Comparison of ENCODE assay signal across 9 cellular contexts in the genomic region with DNA sequence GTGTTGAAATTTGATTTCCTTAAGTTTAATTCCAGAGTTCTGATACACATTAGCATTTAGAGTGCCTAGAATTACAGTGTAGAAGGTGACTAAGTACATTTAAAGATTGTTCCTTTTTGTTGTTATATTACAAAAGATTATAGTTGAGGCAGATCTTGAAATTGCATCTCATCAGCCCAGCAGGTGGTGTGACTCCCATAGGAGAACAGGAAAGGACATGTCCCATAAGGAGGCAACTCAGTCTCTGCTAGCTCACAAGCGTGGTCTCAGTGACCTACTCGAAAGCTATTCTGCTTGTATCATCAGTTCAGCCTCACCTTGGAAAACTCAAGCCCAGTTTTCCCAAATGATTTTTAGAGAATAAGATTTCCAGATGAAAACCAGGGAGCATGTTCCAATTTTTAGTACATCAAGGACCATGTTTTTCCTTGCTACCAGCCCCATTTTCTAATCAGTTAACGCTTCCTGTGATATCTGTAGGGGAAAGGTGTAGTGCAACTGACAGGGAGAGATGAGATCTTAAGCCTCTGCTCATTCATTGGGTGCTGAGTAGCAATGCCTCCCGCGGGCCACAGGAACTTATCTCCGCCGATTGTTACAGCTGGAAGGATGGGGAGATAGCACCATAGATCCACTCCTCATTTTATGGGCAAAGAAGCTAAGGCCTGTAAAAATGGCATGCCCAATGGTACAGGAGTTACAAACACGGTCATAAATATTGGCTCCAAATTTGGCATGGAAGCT. TPM values are rescaled to one million over a fixed set of nuclear protein-coding genes. Genes with fewer than 3 reads are reported as not detected.
DNase-seq lines count a peak whose midpoint lies in the region; ATAC-seq, FAIRE-seq and TF ChIP-seq lines count a peak whose summit lies in the region.
"Had no signal": no experiment of that assay in that cellular context is flagged by ENCODE, and none has a peak within 500 bp of the region (broad histone marks: within the 10 kb centered on the region; RNA-seq: fewer than 3 reads in every experiment).

No MANE protein-coding gene starts in this region.

- H3K4me1 ChIP-seq in body of pancreas (peaks cover 15% of the 10 kb centered on the region), HepG2 (ENCODE audit: insufficient read depth, low read length) (peaks cover 31% of the 10 kb centered on the region), tibial nerve (peaks cover 0 to 31% (median 1%) of the 10 kb centered on the region in 4 donors)

- no peak overlapping the region for H3K4me3 ChIP-seq in body of pancreas
- peak overlapping the region in 2 of 3 experiments; percentile 71 to 89; a peak in 3 of 6 replicates for H3K4me3 ChIP-seq in HepG2 (replicated peaks in 1 of 3; ENCODE audit: insufficient read depth in 1 of 3, low read depth in 2 of 3, low read length in 3 of 3)
- no peak overlapping the region for H3K4me3 ChIP-seq in tibial nerve

- peaks cover 5% of the 10 kb centered on the region for H3K4me1 Mint-ChIP-seq in activated CD8-positive, alpha-beta memory T cell treated with anti-CD3 and anti-CD28 coated beads, Interleukin-2, amount 10 ng/mL, durations not matched to agents 7 days and 5 days

- TF ChIP-seq EP300 in HepG2 (IDR thresholded peaks at IDR 0.05; ENCODE audit: low read depth in 2 of 2, low read length in 2 of 2) (no peak), HepG2 (CRISPR knock-in tag; IDR thresholded peaks at IDR 0.05; ENCODE audit: borderline replicate concordance) (no peak), tibial nerve (IDR thresholded peaks at IDR 0.05) (no peak)

- DNase-seq in activated CD8-positive, alpha-beta memory T cell treated with anti-CD3 and anti-CD28 coated beads, Interleukin-2, amount 10 ng/mL, durations not matched to agents 7 days and 5 days, result no peak
- no peak for DNase-seq in activated CD8-positive, alpha-beta memory T cell treated with anti-CD3 and anti-CD28 coated beads, Interleukin-2, amount 50 U/mL, for 4 hours
- DNase-seq in body of pancreas (peak in 2 of 4 donors; percentile 19 to 32), HepG2 (ENCODE audit: low spot score) (peak; percentile 16), tibial nerve (ENCODE audit: low spot score in 2 of 2) (no peak), GM19239 (ENCODE audit: insufficient read length, low spot score) (no peak), D341Med (ENCODE audit: low spot score) (no peak)

- H3K36me3 Mint-ChIP-seq in activated CD8-positive, alpha-beta memory T cell treated with anti-CD3 and anti-CD28 coated beads, Interleukin-2, amount 10 ng/mL, durations not matched to agents 7 days and 5 days, result peaks cover 4% of the 10 kb centered on the region

- intact Hi-C loops in body of pancreas (cut with DNase I) (no loop called here), HepG2 (cut with micrococcal nuclease; ENCODE audit: unreplicated experiment) (loop anchor here (1.0 to 10.0 kb wide), 6 partner anchors 38 to 521 kb away; no protein-coding TSS in a partner anchor)

- H3K27ac ChIP-seq in body of pancreas (peak overlapping the region in 3 of 4 donors; percentile 76 to 92 (median 86)), HepG2 (ENCODE audit: extremely low read length, insufficient read depth, low read length) (no peak overlapping the region), tibial nerve (peak overlapping the region; percentile 86 to 93 (median 88))
- H3K27ac ChIP-seq: HL-60 had no signal

- in situ Hi-C loops in HepG2 (cut with HindIII; ENCODE audit: extremely low pct_ligation_motif_present, low pct_unique_long_range_greater_than_20kb), result loop anchor here (5.0 to 10.0 kb wide), 2 partner anchors 151 to 259 kb away; no protein-coding TSS in a partner anchor

- BruUV-seq in HepG2 (replicated peaks; lab: Mats Ljungman, UMichigan), result no TSS peak

- no peak for ATAC-seq in activated CD8-positive, alpha-beta memory T cell treated with anti-CD3 and anti-CD28 coated beads, Interleukin-2, amount 10 ng/mL, durations not matched to agents 7 days and 5 days
- no peak for ATAC-seq in body of pancreas
- peak; percentile 13; the same call in 1 of the 3 replicates for ATAC-seq in HepG2
- no peak for ATAC-seq in HG02759 (IDR thresholded peaks at IDR 0.05; ENCODE audit: unreplicated experiment)

- 54 to 67% methylated on average over 8 of the region's 8 CpGs for WGBS in body of pancreas, 2 donors
- 49% methylated on average over 8 of the region's 8 CpGs for WGBS in HepG2 (ENCODE audit: low lambda C conversion rate)
- 65 to 66% methylated on average over 8 of the region's 8 CpGs for WGBS in tibial nerve, 2 donors

- peak in 2 of 7 experiments; percentile 6 to 20 for TF ChIP-seq CTCF in body of pancreas (IDR thresholded peaks at IDR 0.05)
- no peak for TF ChIP-seq CTCF in HepG2 (CRISPR knock-in tag; IDR thresholded peaks at IDR 0.05)
- TF ChIP-seq CTCF in tibial nerve (IDR thresholded peaks at IDR 0.05), result peak in 1 of 5 experiments; percentile 6

- peaks cover 2% of the 10 kb centered on the region for H3K9me3 Mint-ChIP-seq in activated CD8-positive, alpha-beta memory T cell treated with anti-CD3 and anti-CD28 coated beads, Interleukin-2, amount 10 ng/mL, durations not matched to agents 7 days and 5 days (ENCODE audit: low read depth)

- peak overlapping the region; percentile 11 for H3K4me3 Mint-ChIP-seq in activated CD8-positive, alpha-beta memory T cell treated with anti-CD3 and anti-CD28 coated beads, Interleukin-2, amount 10 ng/mL, durations not matched to agents 7 days and 5 days

- H3K4me2 ChIP-seq in HepG2 (ENCODE audit: low read depth, low read length), result peak overlapping the region; percentile 89

- H2AFZ ChIP-seq in HepG2 (ENCODE audit: low read length), result no peak overlapping the region

- TF ChIP-seq POLR2A in body of pancreas (IDR thresholded peaks at IDR 0.05) (no peak), HepG2 (IDR thresholded peaks at IDR 0.05; ENCODE audit: insufficient read depth in 1 of 2, low read depth in 2 of 2, low read length in 2 of 2) (no peak), tibial nerve (IDR thresholded peaks at IDR 0.05) (no peak)

- CTCF ChIA-PET in activated CD8-positive, alpha-beta memory T cell treated with anti-CD3 and anti-CD28 coated beads, Interleukin-2, amount 10 ng/mL, durations not matched to agents 7 days and 5 days (lab: Charles Lee), result no interaction called here
- CTCF ChIA-PET in HepG2 (lab: Yijun Ruan, JAX; ENCODE audit: low intra/inter-chr PET ratio, low total read pairs), result interaction anchor here (0.7 to 2.9 kb wide), 4 partner anchors 155 to 321 kb away, joined by 3 to 15 read pairs (median 6); no protein-coding TSS in a partner anchor

- FAIRE-seq in HepG2 (lab: Jason Lieb, UNC), result peak; percentile 50
- FAIRE-seq in GM19239 (lab: Jason Lieb, UNC), result no peak

- H3K9ac ChIP-seq in HepG2 (ENCODE audit: insufficient read depth, low read depth, low read length), result no peak overlapping the region

- peaks cover 36% of the 10 kb centered on the region for H3K27me3 Mint-ChIP-seq in activated CD8-positive, alpha-beta memory T cell treated with anti-CD3 and anti-CD28 coated beads, Interleukin-2, amount 10 ng/mL, durations not matched to agents 7 days and 5 days

- H4K20me1 ChIP-seq in HepG2 (ENCODE audit: insufficient read depth, low read length), result no peaks in the 10 kb centered on the region

- H3K27me3 ChIP-seq in body of pancreas (no peaks in the 10 kb centered on the region), HepG2 (ENCODE audit: control insufficient read depth in 1 of 2, insufficient read depth in 2 of 2, low read length in 2 of 2) (no peaks in the 10 kb centered on the region; a peak in 1 of 5 replicates), tibial nerve (no peaks in the 10 kb centered on the region)

- H3K36me3 ChIP-seq in body of pancreas (replicated peaks in 1 of 2; ENCODE audit: insufficient read depth in 1 of 2, low read depth in 2 of 2) (no peaks in the 10 kb centered on the region), HepG2 (replicated peaks in 1 of 2; ENCODE audit: control insufficient read depth in 1 of 2, insufficient read depth in 2 of 2, low read length in 2 of 2) (no peaks in the 10 kb centered on the region), tibial nerve (no peaks in the 10 kb centered on the region)

- peaks cover 2% of the 10 kb centered on the region for H3K79me2 ChIP-seq in HepG2 (ENCODE audit: insufficient read depth, low read length)

- no peak for TF ChIP-seq RAD21 in HepG2 (CRISPR knock-in tag; IDR thresholded peaks at IDR 0.05)

- H3K9me3 ChIP-seq in body of pancreas (no peaks in the 10 kb centered on the region), HepG2 (ENCODE audit: low read length) (no peaks in the 10 kb centered on the region), tibial nerve (no peaks in the 10 kb centered on the region)

- peak overlapping the region; percentile 47 for H3K27ac Mint-ChIP-seq in activated CD8-positive, alpha-beta memory T cell treated with anti-CD3 and anti-CD28 coated beads, Interleukin-2, amount 10 ng/mL, durations not matched to agents 7 days and 5 days

- POLR2A ChIA-PET in HepG2 (lab: Yijun Ruan, JAX), result interaction anchor here (0.9 kb wide), 1 partner anchor 75 kb away, joined by 3 read pairs; no protein-coding TSS in a partner anchor

RNA-seq across cellular contexts. Expression of gene GNAI1, which starts 1.1 kb away (rescaled TPM):
- 1 to 10 TPM in 1 of 2 experiments, not detected in 1; 1.1 TPM for total RNA-seq in activated CD8-positive, alpha-beta memory T cell treated with anti-CD3 and anti-CD28 coated beads, Interleukin-2, amount 10 ng/mL, durations not matched to agents 7 days and 5 days
- total RNA-seq in body of pancreas (10 to 100 TPM in 1 of 2 donors, 1 to 10 TPM in 1; 9.1 to 16.5 TPM), HepG2 (2016; rRNA removed; fragmentation: Illumina TruSeq; extraction: Trizol) (5.7 and 8.8 TPM in 2 replicates), tibial nerve (10 to 100 TPM; 29.4 to 78.5 (median 35.5) TPM)
- total RNA-seq in HepG2 (2016; cell fraction: cytosol; rRNA removed; fragmentation: Illumina TruSeq; extraction: Trizol; ENCODE audit: low read depth), result 1.9 and 2.0 TPM in 2 replicates
- total RNA-seq in HepG2 (2016; cell fraction: insoluble cytoplasmic fraction; rRNA removed; fragmentation: Illumina TruSeq; extraction: Trizol), result 5.8 and 7.5 TPM in 2 replicates
- 2.5 and 2.9 TPM in 2 replicates for total RNA-seq in HepG2 (2016; cell fraction: membrane; rRNA removed; fragmentation: Illumina TruSeq; extraction: Trizol)
- total RNA-seq in HepG2 (2016; cell fraction: nucleus; rRNA removed; fragmentation: Illumina TruSeq; extraction: Trizol), result 5.6 and 7.8 TPM in 2 replicates
- polyA plus RNA-seq in HepG2 (2011; rRNA removed), result 2.5 and 3.5 TPM in 2 replicates
- 1.5 and 1.8 TPM in 2 replicates for polyA plus RNA-seq in HepG2 (2011; cell fraction: cytosol; rRNA removed)
- polyA plus RNA-seq in HepG2 (2011; cell fraction: nucleus; rRNA removed), result 0.95 and 1.2 TPM in 2 replicates
- 3.1 and 4.0 TPM in 2 replicates for polyA plus RNA-seq in HepG2 (2012)
- polyA plus RNA-seq in HepG2 (2016; cell fraction: cytosol; fragmentation: Illumina TruSeq; extraction: Trizol; ENCODE audit: low read depth), result 0.59 and 0.60 TPM in 2 replicates
- 5.0 and 6.6 TPM in 2 replicates for polyA plus RNA-seq in HepG2 (2016; cell fraction: insoluble cytoplasmic fraction; fragmentation: Illumina TruSeq; extraction: Trizol; ENCODE audit: low read depth)
- 0.89 and 1.1 TPM in 2 replicates for polyA plus RNA-seq in HepG2 (2016; cell fraction: membrane; fragmentation: Illumina TruSeq; extraction: Trizol; ENCODE audit: low read depth)
- 6.3 and 6.8 TPM in 2 replicates for polyA plus RNA-seq in HepG2 (2016; cell fraction: nucleus; fragmentation: Illumina TruSeq; extraction: Trizol; ENCODE audit: insufficient read depth, low read depth)
- 1.9 and 8.5 TPM in 2 replicates for polyA minus RNA-seq in HepG2 (2011; rRNA and poly(A)+ RNA removed; ENCODE audit: low replicate concordance)
- 2.9 and 4.9 TPM in 2 replicates for polyA minus RNA-seq in HepG2 (2011; cell fraction: cytosol; rRNA and poly(A)+ RNA removed)
- polyA minus RNA-seq in HepG2 (2011; cell fraction: nucleus; rRNA and poly(A)+ RNA removed), result 8.8 and 10.6 TPM in 2 replicates

Comparison
In these comparisons a context has a peak if more than half of its experiments do, and no peak if none do; other contexts are left out.
1. H3K4me3 ChIP-seq: peak in HepG2 (2 of 3); none in body of pancreas (0 of 2) and tibial nerve (0 of 4).